ENCODE assay signal across 1 cellular context in the genomic region with DNA sequence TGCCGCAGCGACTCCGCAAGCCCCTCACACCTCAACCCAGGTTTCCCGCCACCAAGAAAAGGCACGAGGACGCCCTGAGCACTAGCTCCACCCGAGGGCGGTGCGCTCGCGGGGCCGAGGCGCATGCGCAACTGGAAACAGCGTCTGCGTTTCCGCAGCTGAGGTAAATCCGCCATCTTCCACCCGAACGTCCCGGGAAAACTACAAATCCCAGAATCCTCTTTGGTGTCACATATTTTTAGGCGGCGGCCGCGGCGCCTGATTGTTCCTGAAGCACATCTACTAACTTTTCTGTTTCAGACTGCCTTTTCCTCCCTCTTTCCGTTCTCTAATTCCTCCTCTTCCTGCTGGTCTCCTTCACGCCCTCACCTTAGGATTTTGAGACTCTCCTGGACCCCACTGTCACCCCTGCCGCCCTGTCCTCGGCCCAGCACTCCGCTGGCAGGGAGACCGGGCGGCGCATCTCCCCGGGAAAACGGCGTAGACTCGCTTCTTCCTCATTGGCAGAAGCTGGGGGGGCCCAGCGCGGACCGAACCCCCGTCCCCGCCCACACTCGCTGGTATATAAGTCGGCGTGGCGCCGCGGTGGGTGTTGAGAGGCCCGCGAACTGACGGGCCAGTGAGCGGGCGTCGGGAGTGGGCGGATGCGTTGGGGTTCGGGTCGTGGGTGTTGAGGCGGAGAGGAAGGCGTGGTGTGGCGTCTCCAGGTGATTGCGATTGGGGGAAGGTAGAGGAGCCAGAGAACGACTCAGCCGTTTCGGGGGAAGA.
TF ChIP-seq lines count a peak whose summit lies in the region.

A gene with protein sequence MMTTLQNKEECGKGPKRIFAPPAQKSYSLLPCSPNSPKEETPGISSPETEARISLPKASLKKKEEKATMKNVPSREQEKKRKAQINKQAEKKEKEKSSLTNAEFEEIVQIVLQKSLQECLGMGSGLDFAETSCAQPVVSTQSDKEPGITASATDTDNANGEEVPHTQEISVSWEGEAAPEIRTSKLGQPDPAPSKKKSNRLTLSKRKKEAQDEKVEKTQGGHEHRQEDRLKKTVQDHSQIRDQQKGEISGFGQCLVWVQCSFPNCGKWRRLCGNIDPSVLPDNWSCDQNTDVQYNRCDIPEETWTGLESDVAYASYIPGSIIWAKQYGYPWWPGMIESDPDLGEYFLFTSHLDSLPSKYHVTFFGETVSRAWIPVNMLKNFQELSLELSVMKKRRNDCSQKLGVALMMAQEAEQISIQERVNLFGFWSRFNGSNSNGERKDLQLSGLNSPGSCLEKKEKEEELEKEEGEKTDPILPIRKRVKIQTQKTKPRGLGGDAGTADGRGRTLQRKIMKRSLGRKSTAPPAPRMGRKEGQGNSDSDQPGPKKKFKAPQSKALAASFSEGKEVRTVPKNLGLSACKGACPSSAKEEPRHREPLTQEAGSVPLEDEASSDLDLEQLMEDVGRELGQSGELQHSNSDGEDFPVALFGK (minus strand): TSS at position 505 of the 768 bp plus-strand sequence. CDS start 8,054 bp downstream, outside the sequence.

TF ChIP-seq in HepG2, 621 proteins besides CTCF, POLR2A, EP300 and RAD21 (continued from another document and continues in another):
- TF ChIP-seq, protein P1, sequence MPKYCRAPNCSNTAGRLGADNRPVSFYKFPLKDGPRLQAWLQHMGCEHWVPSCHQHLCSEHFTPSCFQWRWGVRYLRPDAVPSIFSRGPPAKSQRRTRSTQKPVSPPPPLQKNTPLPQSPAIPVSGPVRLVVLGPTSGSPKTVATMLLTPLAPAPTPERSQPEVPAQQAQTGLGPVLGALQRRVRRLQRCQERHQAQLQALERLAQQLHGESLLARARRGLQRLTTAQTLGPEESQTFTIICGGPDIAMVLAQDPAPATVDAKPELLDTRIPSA (CRISPR knock-in tag; IDR thresholded peaks at IDR 0.05; ENCODE audit: borderline replicate concordance), result peak; percentile 7; the same call in 1 of the 2 replicates
- peak; percentile 89; the same call in 1 of the 2 replicates for TF ChIP-seq ZNF724P (CRISPR knock-in tag; IDR thresholded peaks at IDR 0.05; ENCODE audit: borderline replicate concordance)
- peak; percentile 75 for TF ChIP-seq ZFP1 (CRISPR knock-in tag; IDR thresholded peaks at IDR 0.05)
- TF ChIP-seq BHLHE40 (IDR thresholded peaks at IDR 0.05; ENCODE audit: low read length), result peak; percentile 60
- TF ChIP-seq, protein P2, sequence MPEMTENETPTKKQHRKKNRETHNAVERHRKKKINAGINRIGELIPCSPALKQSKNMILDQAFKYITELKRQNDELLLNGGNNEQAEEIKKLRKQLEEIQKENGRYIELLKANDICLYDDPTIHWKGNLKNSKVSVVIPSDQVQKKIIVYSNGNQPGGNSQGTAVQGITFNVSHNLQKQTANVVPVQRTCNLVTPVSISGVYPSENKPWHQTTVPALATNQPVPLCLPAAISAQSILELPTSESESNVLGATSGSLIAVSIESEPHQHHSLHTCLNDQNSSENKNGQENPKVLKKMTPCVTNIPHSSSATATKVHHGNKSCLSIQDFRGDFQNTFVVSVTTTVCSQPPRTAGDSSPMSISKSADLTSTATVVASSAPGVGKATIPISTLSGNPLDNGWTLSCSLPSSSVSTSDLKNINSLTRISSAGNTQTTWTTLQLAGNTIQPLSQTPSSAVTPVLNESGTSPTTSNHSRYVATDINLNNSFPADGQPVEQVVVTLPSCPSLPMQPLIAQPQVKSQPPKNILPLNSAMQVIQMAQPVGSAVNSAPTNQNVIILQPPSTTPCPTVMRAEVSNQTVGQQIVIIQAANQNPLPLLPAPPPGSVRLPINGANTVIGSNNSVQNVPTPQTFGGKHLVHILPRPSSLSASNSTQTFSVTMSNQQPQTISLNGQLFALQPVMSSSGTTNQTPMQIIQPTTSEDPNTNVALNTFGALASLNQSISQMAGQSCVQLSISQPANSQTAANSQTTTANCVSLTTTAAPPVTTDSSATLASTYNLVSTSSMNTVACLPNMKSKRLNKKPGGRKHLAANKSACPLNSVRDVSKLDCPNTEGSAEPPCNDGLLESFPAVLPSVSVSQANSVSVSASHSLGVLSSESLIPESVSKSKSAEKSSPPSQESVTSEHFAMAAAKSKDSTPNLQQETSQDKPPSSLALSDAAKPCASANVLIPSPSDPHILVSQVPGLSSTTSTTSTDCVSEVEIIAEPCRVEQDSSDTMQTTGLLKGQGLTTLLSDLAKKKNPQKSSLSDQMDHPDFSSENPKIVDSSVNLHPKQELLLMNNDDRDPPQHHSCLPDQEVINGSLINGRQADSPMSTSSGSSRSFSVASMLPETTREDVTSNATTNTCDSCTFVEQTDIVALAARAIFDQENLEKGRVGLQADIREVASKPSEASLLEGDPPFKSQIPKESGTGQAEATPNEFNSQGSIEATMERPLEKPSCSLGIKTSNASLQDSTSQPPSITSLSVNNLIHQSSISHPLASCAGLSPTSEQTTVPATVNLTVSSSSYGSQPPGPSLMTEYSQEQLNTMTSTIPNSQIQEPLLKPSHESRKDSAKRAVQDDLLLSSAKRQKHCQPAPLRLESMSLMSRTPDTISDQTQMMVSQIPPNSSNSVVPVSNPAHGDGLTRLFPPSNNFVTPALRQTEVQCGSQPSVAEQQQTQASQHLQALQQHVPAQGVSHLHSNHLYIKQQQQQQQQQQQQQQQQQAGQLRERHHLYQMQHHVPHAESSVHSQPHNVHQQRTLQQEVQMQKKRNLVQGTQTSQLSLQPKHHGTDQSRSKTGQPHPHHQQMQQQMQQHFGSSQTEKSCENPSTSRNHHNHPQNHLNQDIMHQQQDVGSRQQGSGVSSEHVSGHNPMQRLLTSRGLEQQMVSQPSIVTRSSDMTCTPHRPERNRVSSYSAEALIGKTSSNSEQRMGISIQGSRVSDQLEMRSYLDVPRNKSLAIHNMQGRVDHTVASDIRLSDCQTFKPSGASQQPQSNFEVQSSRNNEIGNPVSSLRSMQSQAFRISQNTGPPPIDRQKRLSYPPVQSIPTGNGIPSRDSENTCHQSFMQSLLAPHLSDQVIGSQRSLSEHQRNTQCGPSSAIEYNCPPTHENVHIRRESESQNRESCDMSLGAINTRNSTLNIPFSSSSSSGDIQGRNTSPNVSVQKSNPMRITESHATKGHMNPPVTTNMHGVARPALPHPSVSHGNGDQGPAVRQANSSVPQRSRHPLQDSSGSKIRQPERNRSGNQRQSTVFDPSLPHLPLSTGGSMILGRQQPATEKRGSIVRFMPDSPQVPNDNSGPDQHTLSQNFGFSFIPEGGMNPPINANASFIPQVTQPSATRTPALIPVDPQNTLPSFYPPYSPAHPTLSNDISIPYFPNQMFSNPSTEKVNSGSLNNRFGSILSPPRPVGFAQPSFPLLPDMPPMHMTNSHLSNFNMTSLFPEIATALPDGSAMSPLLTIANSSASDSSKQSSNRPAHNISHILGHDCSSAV (CRISPR knock-in tag; IDR thresholded peaks at IDR 0.05; ENCODE audit: borderline replicate concordance), result no peak
- peak; percentile 19; the same call in 1 of the 2 replicates for TF ChIP-seq MTA1 (CRISPR knock-in tag; IDR thresholded peaks at IDR 0.05; ENCODE audit: borderline replicate concordance)
- TF ChIP-seq IRF2 (CRISPR knock-in tag; IDR thresholded peaks at IDR 0.05), result no peak; the same call in none of the 2 replicates
- peak; percentile 31; the same call in 1 of the 2 replicates for TF ChIP-seq MED1 (CRISPR knock-in tag; IDR thresholded peaks at IDR 0.05)
- 0 out of 2 replicates have a peak, but pooled peaks have one; percentile 8 for TF ChIP-seq MEIS1 (CRISPR knock-in tag; IDR thresholded peaks at IDR 0.05; ENCODE audit: borderline replicate concordance)
- no peak for TF ChIP-seq ZNF260 (CRISPR knock-in tag; IDR thresholded peaks at IDR 0.05; ENCODE audit: borderline replicate concordance, low read depth)
- TF ChIP-seq, protein P3, sequence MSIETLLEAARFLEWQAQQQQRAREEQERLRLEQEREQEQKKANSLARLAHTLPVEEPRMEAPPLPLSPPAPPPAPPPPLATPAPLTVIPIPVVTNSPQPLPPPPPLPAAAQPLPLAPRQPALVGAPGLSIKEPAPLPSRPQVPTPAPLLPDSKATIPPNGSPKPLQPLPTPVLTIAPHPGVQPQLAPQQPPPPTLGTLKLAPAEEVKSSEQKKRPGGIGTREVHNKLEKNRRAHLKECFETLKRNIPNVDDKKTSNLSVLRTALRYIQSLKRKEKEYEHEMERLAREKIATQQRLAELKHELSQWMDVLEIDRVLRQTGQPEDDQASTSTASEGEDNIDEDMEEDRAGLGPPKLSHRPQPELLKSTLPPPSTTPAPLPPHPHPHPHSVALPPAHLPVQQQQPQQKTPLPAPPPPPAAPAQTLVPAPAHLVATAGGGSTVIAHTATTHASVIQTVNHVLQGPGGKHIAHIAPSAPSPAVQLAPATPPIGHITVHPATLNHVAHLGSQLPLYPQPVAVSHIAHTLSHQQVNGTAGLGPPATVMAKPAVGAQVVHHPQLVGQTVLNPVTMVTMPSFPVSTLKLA (IDR thresholded peaks at IDR 0.05), result no peak
- TF ChIP-seq, protein P4, sequence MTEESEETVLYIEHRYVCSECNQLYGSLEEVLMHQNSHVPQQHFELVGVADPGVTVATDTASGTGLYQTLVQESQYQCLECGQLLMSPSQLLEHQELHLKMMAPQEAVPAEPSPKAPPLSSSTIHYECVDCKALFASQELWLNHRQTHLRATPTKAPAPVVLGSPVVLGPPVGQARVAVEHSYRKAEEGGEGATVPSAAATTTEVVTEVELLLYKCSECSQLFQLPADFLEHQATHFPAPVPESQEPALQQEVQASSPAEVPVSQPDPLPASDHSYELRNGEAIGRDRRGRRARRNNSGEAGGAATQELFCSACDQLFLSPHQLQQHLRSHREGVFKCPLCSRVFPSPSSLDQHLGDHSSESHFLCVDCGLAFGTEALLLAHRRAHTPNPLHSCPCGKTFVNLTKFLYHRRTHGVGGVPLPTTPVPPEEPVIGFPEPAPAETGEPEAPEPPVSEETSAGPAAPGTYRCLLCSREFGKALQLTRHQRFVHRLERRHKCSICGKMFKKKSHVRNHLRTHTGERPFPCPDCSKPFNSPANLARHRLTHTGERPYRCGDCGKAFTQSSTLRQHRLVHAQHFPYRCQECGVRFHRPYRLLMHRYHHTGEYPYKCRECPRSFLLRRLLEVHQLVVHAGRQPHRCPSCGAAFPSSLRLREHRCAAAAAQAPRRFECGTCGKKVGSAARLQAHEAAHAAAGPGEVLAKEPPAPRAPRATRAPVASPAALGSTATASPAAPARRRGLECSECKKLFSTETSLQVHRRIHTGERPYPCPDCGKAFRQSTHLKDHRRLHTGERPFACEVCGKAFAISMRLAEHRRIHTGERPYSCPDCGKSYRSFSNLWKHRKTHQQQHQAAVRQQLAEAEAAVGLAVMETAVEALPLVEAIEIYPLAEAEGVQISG (CRISPR knock-in tag; IDR thresholded peaks at IDR 0.05), result peak; percentile 10
- TF ChIP-seq ZNF83 (CRISPR knock-in tag; IDR thresholded peaks at IDR 0.05; ENCODE audit: borderline replicate concordance), result 0 out of 2 replicates have a peak, but pooled peaks have one; percentile 76
- TF ChIP-seq, protein P5, sequence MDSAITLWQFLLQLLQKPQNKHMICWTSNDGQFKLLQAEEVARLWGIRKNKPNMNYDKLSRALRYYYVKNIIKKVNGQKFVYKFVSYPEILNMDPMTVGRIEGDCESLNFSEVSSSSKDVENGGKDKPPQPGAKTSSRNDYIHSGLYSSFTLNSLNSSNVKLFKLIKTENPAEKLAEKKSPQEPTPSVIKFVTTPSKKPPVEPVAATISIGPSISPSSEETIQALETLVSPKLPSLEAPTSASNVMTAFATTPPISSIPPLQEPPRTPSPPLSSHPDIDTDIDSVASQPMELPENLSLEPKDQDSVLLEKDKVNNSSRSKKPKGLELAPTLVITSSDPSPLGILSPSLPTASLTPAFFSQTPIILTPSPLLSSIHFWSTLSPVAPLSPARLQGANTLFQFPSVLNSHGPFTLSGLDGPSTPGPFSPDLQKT (CRISPR knock-in tag; IDR thresholded peaks at IDR 0.05; ENCODE audit: borderline replicate concordance), result peak; percentile 83; the same call in 1 of the 2 replicates
- TF ChIP-seq FOXC1 (CRISPR knock-in tag; IDR thresholded peaks at IDR 0.05; ENCODE audit: borderline replicate concordance), result peak; percentile 19; the same call in 1 of the 2 replicates
- TF ChIP-seq, protein P6, sequence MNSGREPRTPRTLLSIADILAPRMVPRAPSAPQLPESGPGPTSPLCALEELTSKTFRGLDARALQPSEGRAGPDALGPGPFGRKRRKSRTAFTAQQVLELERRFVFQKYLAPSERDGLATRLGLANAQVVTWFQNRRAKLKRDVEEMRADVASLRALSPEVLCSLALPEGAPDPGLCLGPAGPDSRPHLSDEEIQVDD (CRISPR knock-in tag; IDR thresholded peaks at IDR 0.05; ENCODE audit: borderline replicate concordance), result no peak; the same call in 1 of the 2 replicates
- no peak for TF ChIP-seq ZNF343 (CRISPR knock-in tag; IDR thresholded peaks at IDR 0.05)
- TF ChIP-seq, protein P7, sequence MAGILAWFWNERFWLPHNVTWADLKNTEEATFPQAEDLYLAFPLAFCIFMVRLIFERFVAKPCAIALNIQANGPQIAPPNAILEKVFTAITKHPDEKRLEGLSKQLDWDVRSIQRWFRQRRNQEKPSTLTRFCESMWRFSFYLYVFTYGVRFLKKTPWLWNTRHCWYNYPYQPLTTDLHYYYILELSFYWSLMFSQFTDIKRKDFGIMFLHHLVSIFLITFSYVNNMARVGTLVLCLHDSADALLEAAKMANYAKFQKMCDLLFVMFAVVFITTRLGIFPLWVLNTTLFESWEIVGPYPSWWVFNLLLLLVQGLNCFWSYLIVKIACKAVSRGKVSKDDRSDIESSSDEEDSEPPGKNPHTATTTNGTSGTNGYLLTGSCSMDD (CRISPR knock-in tag; IDR thresholded peaks at IDR 0.05), result peak; percentile 81; the same call in 1 of the 2 replicates
- TF ChIP-seq POLR2G (IDR thresholded peaks at IDR 0.05; ENCODE audit: low read depth, low read length), result peak; percentile 97
- TF ChIP-seq NFE2L2 (IDR thresholded peaks at IDR 0.05; ENCODE audit: low read length), result no peak
- TF ChIP-seq ZNF567 (CRISPR knock-in tag; IDR thresholded peaks at IDR 0.05; ENCODE audit: borderline replicate concordance), result no peak; the same call in 1 of the 2 replicates
- TF ChIP-seq ZNF329 (CRISPR knock-in tag; IDR thresholded peaks at IDR 0.05; ENCODE audit: low read depth), result peak; percentile 42; the same call in 1 of the 2 replicates
- TF ChIP-seq, protein P8, sequence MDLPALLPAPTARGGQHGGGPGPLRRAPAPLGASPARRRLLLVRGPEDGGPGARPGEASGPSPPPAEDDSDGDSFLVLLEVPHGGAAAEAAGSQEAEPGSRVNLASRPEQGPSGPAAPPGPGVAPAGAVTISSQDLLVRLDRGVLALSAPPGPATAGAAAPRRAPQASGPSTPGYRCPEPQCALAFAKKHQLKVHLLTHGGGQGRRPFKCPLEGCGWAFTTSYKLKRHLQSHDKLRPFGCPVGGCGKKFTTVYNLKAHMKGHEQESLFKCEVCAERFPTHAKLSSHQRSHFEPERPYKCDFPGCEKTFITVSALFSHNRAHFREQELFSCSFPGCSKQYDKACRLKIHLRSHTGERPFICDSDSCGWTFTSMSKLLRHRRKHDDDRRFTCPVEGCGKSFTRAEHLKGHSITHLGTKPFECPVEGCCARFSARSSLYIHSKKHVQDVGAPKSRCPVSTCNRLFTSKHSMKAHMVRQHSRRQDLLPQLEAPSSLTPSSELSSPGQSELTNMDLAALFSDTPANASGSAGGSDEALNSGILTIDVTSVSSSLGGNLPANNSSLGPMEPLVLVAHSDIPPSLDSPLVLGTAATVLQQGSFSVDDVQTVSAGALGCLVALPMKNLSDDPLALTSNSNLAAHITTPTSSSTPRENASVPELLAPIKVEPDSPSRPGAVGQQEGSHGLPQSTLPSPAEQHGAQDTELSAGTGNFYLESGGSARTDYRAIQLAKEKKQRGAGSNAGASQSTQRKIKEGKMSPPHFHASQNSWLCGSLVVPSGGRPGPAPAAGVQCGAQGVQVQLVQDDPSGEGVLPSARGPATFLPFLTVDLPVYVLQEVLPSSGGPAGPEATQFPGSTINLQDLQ (CRISPR knock-in tag; IDR thresholded peaks at IDR 0.05), result peak; percentile 47; the same call in 1 of the 2 replicates
